In genomic region chr17:18318771-18319450, GRCh38 we compare ENCODE assay signal across 11 cellular contexts. TPM values are rescaled to one million over a fixed set of nuclear protein-coding genes. Genes with fewer than 3 reads are reported as not detected.
A peak's percentile ranks its signal among the peaks of the same experiment; 100 is the strongest.
DNase-seq lines count a peak whose midpoint lies in the region; ATAC-seq, FAIRE-seq and TF ChIP-seq lines count a peak whose summit lies in the region.
"Had no signal": no experiment of that assay in that cellular context is flagged by ENCODE, and none has a peak within 500 bp of the region (broad histone marks: within the 10 kb centered on the region; RNA-seq: fewer than 3 reads in every experiment).

No MANE protein-coding gene starts in this region.

- H2AFZ ChIP-seq in Loucy (ENCODE audit: low read length) = no peak overlapping the region

- H3K4me3 ChIP-seq in Loucy (ENCODE audit: low read length, poor library complexity, severe bottlenecking) (no peak overlapping the region), bronchial epithelial cell (ENCODE audit: low read depth, low read length) (no peak overlapping the region), gastrocnemius medialis (no peak overlapping the region)
- H3K4me3 ChIP-seq: lung had no signal

- TF ChIP-seq POLR2A in gastrocnemius medialis (IDR thresholded peaks at IDR 0.05) = no peak

- ATAC-seq in gastrocnemius medialis (no peak), GM18870 (IDR thresholded peaks at IDR 0.05; ENCODE audit: unreplicated experiment) (no peak), HG02571 (IDR thresholded peaks at IDR 0.05; ENCODE audit: unreplicated experiment) (no peak), GM19351 (IDR thresholded peaks at IDR 0.05; ENCODE audit: unreplicated experiment) (no peak)

- peaks cover 26% of the 10 kb centered on the region for H3K4me1 ChIP-seq in Loucy (ENCODE audit: insufficient read depth, low read length, poor library complexity, severe bottlenecking)
- H3K4me1 ChIP-seq in gastrocnemius medialis = peaks cover 52 to 55% of the 10 kb centered on the region in 2 donors

- H3K36me3 ChIP-seq in Loucy (ENCODE audit: insufficient read depth, low read length) (no peaks in the 10 kb centered on the region), bronchial epithelial cell (ENCODE audit: control insufficient read depth, insufficient read depth, low read length) (peaks cover 19% of the 10 kb centered on the region), gastrocnemius medialis (peaks cover 0 to 29% of the 10 kb centered on the region in 2 donors)

- peaks cover 50% of the 10 kb centered on the region for H3K79me2 ChIP-seq in Loucy (ENCODE audit: insufficient read depth, low read length)

- H3K4me2 ChIP-seq in Loucy (ENCODE audit: low read depth, low read length, poor library complexity, severe bottlenecking) = peak overlapping the region; percentile 39

- DNase-seq in bronchial epithelial cell (ENCODE audit: low read depth) (no peak), gastrocnemius medialis (no peak)
- DNase-seq: activated gamma-delta T cell, NCI-H524 treated with DMSO at 0.1 percent for 48 hours had no signal

- H3F3A ChIP-seq in Loucy (ENCODE audit: low read depth) = no peaks in the 10 kb centered on the region

- H3K9me2 ChIP-seq in Loucy (replicated peaks; ENCODE audit: low read depth, low read length) = no peaks in the 10 kb centered on the region

- peak overlapping the region; percentile 20 for H3K9ac ChIP-seq in Loucy (ENCODE audit: low read depth, low read length, poor library complexity, severe bottlenecking)
- H3K9ac ChIP-seq: KMS-11 had no signal

- H4K20me1 ChIP-seq in Loucy (ENCODE audit: insufficient read depth, low read length, poor library complexity, severe bottlenecking) = peaks cover 18% of the 10 kb centered on the region

- FAIRE-seq in bronchial epithelial cell (lab: Jason Lieb, UNC) = peak; percentile 90

- intact Hi-C loops in gastrocnemius medialis (cut with DNase I; ENCODE audit: low total_unique reads) = loop anchor here (10.0 kb wide), 2 partner anchors 344 to 724 kb away; partner anchors contain the start of genes DRC3, PEMT and TOM1L2

- in situ Hi-C loops in gastrocnemius medialis (cut with MboI; ENCODE audit: low sequenced_read_pairs in 4 of 4) = loop anchor here in 2 of 4 donors (10.0 kb wide), 2 partner anchors 54 to 94 kb away; partner anchors contain the start of genes LLGL1 (in 1 of the 2) and MIEF2 (in 1 of the 2)

- peak overlapping the region in 3 of 4 donors; percentile 10 to 44 (median 30) for H3K27ac ChIP-seq in gastrocnemius medialis
- H3K27ac ChIP-seq: KMS-11 had no signal

- H3K9me3 ChIP-seq in Loucy (ENCODE audit: insufficient read depth, low read depth, low read length) (no peaks in the 10 kb centered on the region), gastrocnemius medialis (no peaks in the 10 kb centered on the region)

- no peaks in the 10 kb centered on the region for H3K27me3 ChIP-seq in Loucy (ENCODE audit: insufficient read depth, low read length, poor library complexity, severe bottlenecking)
- no peaks in the 10 kb centered on the region for H3K27me3 ChIP-seq in bronchial epithelial cell (ENCODE audit: control insufficient read depth, insufficient read depth, low read length)
- no peaks in the 10 kb centered on the region for H3K27me3 ChIP-seq in gastrocnemius medialis

- TF ChIP-seq CTCF in Loucy (conservative IDR thresholded peaks at IDR 0.05; ENCODE audit: low read length) (no peak), bronchial epithelial cell (IDR thresholded peaks at IDR 0.05; ENCODE audit: insufficient read depth, low read length, severe bottlenecking) (no peak), gastrocnemius medialis (IDR thresholded peaks at IDR 0.05 in 4 of 5, conservative IDR thresholded peaks at IDR 0.05 in 1 of 5) (no peak)

RNA-seq across cellular contexts. Expression of gene SMCR8, which starts 3.8 kb away (rescaled TPM):
- total RNA-seq in bronchial epithelial cell = 13.4 and 14.5 TPM in 2 replicates
- 10 to 100 TPM in 2 of 4 donors, 1 to 10 TPM in 2; 9.2 to 15.7 (median 12.4) TPM for total RNA-seq in gastrocnemius medialis

RNA-seq across cellular contexts. Expression of gene TOP3A, which starts 4.1 kb away (rescaled TPM):
- total RNA-seq in bronchial epithelial cell (11.0 and 22.4 TPM in 2 replicates), gastrocnemius medialis (10 to 100 TPM; 17.7 to 62.4 (median 22.1) TPM)

RNA-seq across cellular contexts. Expression of gene SHMT1, which starts 44.4 kb away (rescaled TPM):
- total RNA-seq in bronchial epithelial cell = 15.3 and 15.5 TPM in 2 replicates
- total RNA-seq in gastrocnemius medialis = 10 to 100 TPM; 12.8 to 19.2 (median 14.0) TPM

RNA-seq across cellular contexts. Expression of gene MIEF2, which starts 58.4 kb away (rescaled TPM):
- total RNA-seq in bronchial epithelial cell (21.1 and 23.0 TPM in 2 replicates), gastrocnemius medialis (10 to 100 TPM; 19.3 to 45.2 (median 34.3) TPM)

RNA-seq across cellular contexts. Expression of gene EVPLL, which starts 58.7 kb away (rescaled TPM):
- total RNA-seq in bronchial epithelial cell = 10.3 and 14.6 TPM in 2 replicates
- not detected for total RNA-seq in gastrocnemius medialis
- total RNA-seq: T-helper 2 cell treated with Interferon-gamma antibody and Interleukin-4, amounts not matched to agents 100 ng/mL and 5 ng/mL, for 36 hours had no signal
